Comparison of ENCODE assay signal across 19 cellular contexts in genomic region chr10:94405406-94405805, GRCh38. TPM values are rescaled to one million over a fixed set of nuclear protein-coding genes. Genes with fewer than 3 reads are reported as not detected.
A peak's percentile ranks its signal among the peaks of the same experiment; 100 is the strongest.
DNase-seq lines count a peak whose midpoint lies in the region; ATAC-seq and TF ChIP-seq lines count a peak whose summit lies in the region.
"Had no signal": no experiment of that assay in that cellular context is flagged by ENCODE, and none has a peak within 500 bp of the region (broad histone marks: within the 10 kb centered on the region; RNA-seq: fewer than 3 reads in every experiment).

No MANE protein-coding gene starts in this region.

- H4K20me1 ChIP-seq in OCI-LY3 (ENCODE audit: insufficient read depth, low read length), result peaks cover 14% of the 10 kb centered on the region

- no peak overlapping the region for H4K91ac ChIP-seq in mesenchymal stem cell (ENCODE audit: low read length)

- no peaks in the 10 kb centered on the region for H3K36me3 ChIP-seq in OCI-LY3 (replicated peaks; ENCODE audit: low read depth, low read length)
- no peaks in the 10 kb centered on the region for H3K36me3 ChIP-seq in mesenchymal stem cell (ENCODE audit: control insufficient read depth in 1 of 2, insufficient read depth in 2 of 2, low read depth in 1 of 2, low read length in 2 of 2)
- H3K36me3 ChIP-seq in skeletal muscle satellite cell (ENCODE audit: insufficient read depth, low read length), result no peaks in the 10 kb centered on the region
- H3K36me3 ChIP-seq: heart left ventricle, MG63, tibial nerve had no signal

- peaks cover 9% of the 10 kb centered on the region for H3K27me3 Mint-ChIP-seq in brain
- peaks cover 40% of the 10 kb centered on the region for H3K27me3 Mint-ChIP-seq in activated T-helper 17 cell treated with anti-CD3 and anti-CD28 coated beads, Interleukin-2, amount 50 U/mL, for 72 hours

- H3K4me2 ChIP-seq in OCI-LY3 (ENCODE audit: low read length), result peak overlapping the region; percentile 88
- no peak overlapping the region for H3K4me2 ChIP-seq in mesenchymal stem cell (ENCODE audit: low read length, poor library complexity, severe bottlenecking)
- H3K4me2 ChIP-seq in skeletal muscle satellite cell (ENCODE audit: low read length), result peak overlapping the region; percentile 78

- no peak overlapping the region for H3K4ac ChIP-seq in mesenchymal stem cell (ENCODE audit: low read depth in 1 of 2, low read length in 2 of 2)

- peaks cover 18% of the 10 kb centered on the region for H3K4me1 ChIP-seq in OCI-LY3 (ENCODE audit: low read length)
- H3K4me1 ChIP-seq in mesenchymal stem cell (ENCODE audit: control insufficient read depth, insufficient read depth, low read depth, low read length), result peaks cover 3% of the 10 kb centered on the region
- H3K4me1 ChIP-seq in skeletal muscle satellite cell (ENCODE audit: control insufficient read depth, insufficient read depth, low read length), result peaks cover 15% of the 10 kb centered on the region

- H3K27me3 ChIP-seq in OCI-LY3 (ENCODE audit: low read depth, low read length) (no peaks in the 10 kb centered on the region), mesenchymal stem cell (ENCODE audit: control insufficient read depth in 1 of 2, insufficient read depth in 1 of 2, low read length in 2 of 2) (no peaks in the 10 kb centered on the region), skeletal muscle satellite cell (ENCODE audit: control insufficient read depth, insufficient read depth, low read length) (no peaks in the 10 kb centered on the region)
- H3K27me3 ChIP-seq: MG63, tibial nerve had no signal

- ATAC-seq in activated T-helper 17 cell treated with anti-CD3 and anti-CD28 coated beads, Interleukin-2, amount 50 U/mL, for 72 hours (replicated peaks), result no peak
- ATAC-seq: activated CD8-positive, alpha-beta T cell treated with anti-CD3 and anti-CD28 coated beads, Interleukin-2, amount 10 ng/mL, durations not matched to agents 7 days and 5 days; heart left ventricle; left colon had no signal

- no peak overlapping the region for H3K27ac ChIP-seq in OCI-LY3 (ENCODE audit: low read length)
- no peak overlapping the region for H3K27ac ChIP-seq in mesenchymal stem cell (ENCODE audit: low read length, poor library complexity, severe bottlenecking)

- peaks cover 74% of the 10 kb centered on the region for H3K4me1 Mint-ChIP-seq in brain
- H3K4me1 Mint-ChIP-seq in activated T-helper 17 cell treated with anti-CD3 and anti-CD28 coated beads, Interleukin-2, amount 50 U/mL, for 72 hours, result no peaks in the 10 kb centered on the region

- H3K27ac Mint-ChIP-seq in brain, result peak overlapping the region in 1 of 5 experiments; percentile 77
- no peak overlapping the region for H3K27ac Mint-ChIP-seq in activated T-helper 17 cell treated with anti-CD3 and anti-CD28 coated beads, Interleukin-2, amount 50 U/mL, for 72 hours
- H3K27ac Mint-ChIP-seq: activated CD8-positive, alpha-beta T cell treated with anti-CD3 and anti-CD28 coated beads, Interleukin-2, amount 10 ng/mL, durations not matched to agents 7 days and 5 days; stimulated activated naive CD8-positive, alpha-beta T cell treated with anti-CD3 and anti-CD28 coated beads, Interleukin-15, Interleukin-2, amounts not matched to agents 100 ng/mL and 50 ng/mL, for 24 hours had no signal

- H3K79me2 ChIP-seq in OCI-LY3 (ENCODE audit: low read length), result peaks cover 72% of the 10 kb centered on the region

- H3K23ac ChIP-seq in mesenchymal stem cell (ENCODE audit: low read length in 2 of 2), result no peak overlapping the region

- 0 out of 2 replicates have a peak overlapping the region, but pooled peaks have one; percentile 13 for H3K9ac ChIP-seq in OCI-LY3 (ENCODE audit: low read length)
- peak overlapping the region; percentile 87 for H3K9ac ChIP-seq in mesenchymal stem cell (ENCODE audit: low read length)
- H3K9ac ChIP-seq in skeletal muscle satellite cell (ENCODE audit: low read depth, low read length), result no peak overlapping the region

- no peak overlapping the region for H3K14ac ChIP-seq in mesenchymal stem cell (ENCODE audit: low read length in 2 of 2)

- no peak overlapping the region for H2BK12ac ChIP-seq in mesenchymal stem cell (ENCODE audit: low read length in 2 of 2)

- peaks cover 0 to 7% (median 0%) of the 10 kb centered on the region in 5 experiments for H3K9me3 Mint-ChIP-seq in brain
- H3K9me3 Mint-ChIP-seq in activated T-helper 17 cell treated with anti-CD3 and anti-CD28 coated beads, Interleukin-2, amount 50 U/mL, for 72 hours, result no peaks in the 10 kb centered on the region
- H3K9me3 Mint-ChIP-seq: stimulated activated naive CD8-positive, alpha-beta T cell treated with anti-CD3 and anti-CD28 coated beads, Interleukin-15, Interleukin-2, amounts not matched to agents 100 ng/mL and 50 ng/mL, for 24 hours had no signal

- H3K4me3 Mint-ChIP-seq in brain, result peak overlapping the region; percentile 72 to 98 (median 95)
- H3K4me3 Mint-ChIP-seq in activated T-helper 17 cell treated with anti-CD3 and anti-CD28 coated beads, Interleukin-2, amount 50 U/mL, for 72 hours, result no peak overlapping the region
- H3K4me3 Mint-ChIP-seq: activated CD8-positive, alpha-beta T cell treated with anti-CD3 and anti-CD28 coated beads, Interleukin-2, amount 10 ng/mL, durations not matched to agents 7 days and 5 days; stimulated activated naive CD8-positive, alpha-beta T cell treated with anti-CD3 and anti-CD28 coated beads, Interleukin-15, Interleukin-2, amounts not matched to agents 100 ng/mL and 50 ng/mL, for 24 hours had no signal

- DNase-seq in mesenchymal stem cell, result no peak
- DNase-seq in mucosa of gallbladder (ENCODE audit: low spot score), result no peak
- DNase-seq in NCI-H2227 treated with DMSO at 0.1 percent for 48 hours (lab: John Stamatoyannopoulos, UW), result no peak
- no peak for DNase-seq in GM03348 (ENCODE audit: low spot score)
- DNase-seq: activated CD4-positive, CD25-positive, alpha-beta regulatory T cell; activated CD8-positive, alpha-beta T cell treated with anti-CD3 and anti-CD28 coated beads, Interleukin-2, amount 10 ng/mL, durations not matched to agents 7 days and 5 days; heart left ventricle; left colon; MG63; NCI-H1436 treated with DMSO at 0.1 percent for 48 hours; NCI-H524; stimulated activated CD4-positive, alpha-beta T cell treated with anti-CD3 and anti-CD28 coated beads, Interleukin-4, amount 100 ng/mL, for 4 hours; T-helper 9 cell had no signal

- H3K36me3 Mint-ChIP-seq in brain, result no peaks in the 10 kb centered on the region
- no peaks in the 10 kb centered on the region for H3K36me3 Mint-ChIP-seq in activated T-helper 17 cell treated with anti-CD3 and anti-CD28 coated beads, Interleukin-2, amount 50 U/mL, for 72 hours (ENCODE audit: low read depth)

- H3K79me1 ChIP-seq in mesenchymal stem cell (replicated peaks; ENCODE audit: low read length, poor library complexity, severe bottlenecking), result no peaks in the 10 kb centered on the region

- H2BK5ac ChIP-seq in mesenchymal stem cell (ENCODE audit: low read depth, low read length, poor library complexity, severe bottlenecking), result no peak overlapping the region

- H2AK5ac ChIP-seq in mesenchymal stem cell (ENCODE audit: low read length, severe bottlenecking), result no peak overlapping the region

- H3K9me3 ChIP-seq in OCI-LY3 (ENCODE audit: insufficient read depth, low read length) (no peaks in the 10 kb centered on the region), mesenchymal stem cell (ENCODE audit: control insufficient read depth, low read length) (no peaks in the 10 kb centered on the region), skeletal muscle satellite cell (replicated peaks; ENCODE audit: low read length) (no peaks in the 10 kb centered on the region)
- H3K9me3 ChIP-seq: heart left ventricle, MG63, tibial nerve had no signal

- H3K18ac ChIP-seq in mesenchymal stem cell (ENCODE audit: low read depth in 1 of 2, low read length in 2 of 2), result no peak overlapping the region

- no peak overlapping the region for H2BK120ac ChIP-seq in mesenchymal stem cell (ENCODE audit: low read depth, low read length)

- H3K4me3 ChIP-seq in OCI-LY3 (ENCODE audit: low read length) (peak overlapping the region; percentile 99; the same call in 1 of the 2 replicates), mesenchymal stem cell (ENCODE audit: insufficient read depth in 1 of 2, low read depth in 1 of 2, low read length in 2 of 2) (peak overlapping the region in 1 of 2 experiments; percentile 95), skeletal muscle satellite cell (ENCODE audit: low read length) (no peak overlapping the region)

- H2BK15ac ChIP-seq in mesenchymal stem cell (ENCODE audit: low read depth, poor library complexity, severe bottlenecking), result no peak overlapping the region

- H4K8ac ChIP-seq in mesenchymal stem cell (ENCODE audit: low read length), result no peak overlapping the region

- H2AFZ ChIP-seq in OCI-LY3 (ENCODE audit: low read depth, low read length) (no peak overlapping the region), mesenchymal stem cell (ENCODE audit: low read depth, low read length) (no peak overlapping the region)

- TF ChIP-seq CTCF in OCI-LY3 (IDR thresholded peaks at IDR 0.05; ENCODE audit: low read depth, low read length) (no peak), brain (conservative IDR thresholded peaks at IDR 0.05) (no peak)

RNA-seq across cellular contexts. Expression of gene TBC1D12, which starts 3.1 kb away (rescaled TPM):
- 6.0 TPM for polyA plus RNA-seq in brain (ENCODE audit: insufficient read depth, low read depth, low replicate concordance)
- polyA plus RNA-seq in mesenchymal stem cell (2013, experiment 1 of 2), result 5.7 TPM
- 6.5 TPM for polyA plus RNA-seq in mesenchymal stem cell (2013, experiment 2 of 2)
- total RNA-seq in skeletal muscle satellite cell (2012; rRNA removed), result 9.6 and 11.1 TPM in 2 replicates
- 11.9 TPM for total RNA-seq in mucosa of gallbladder
- 1 to 10 TPM in 1 of 2 donors, under 1 TPM in 1; 0.84 to 1.6 TPM for total RNA-seq in activated T-helper 17 cell treated with anti-CD3 and anti-CD28 coated beads, Interleukin-2, amount 50 U/mL, for 72 hours

RNA-seq across cellular contexts. Expression of gene NOC3L, which starts 42.7 kb away (rescaled TPM):
- polyA plus RNA-seq in brain (ENCODE audit: insufficient read depth, low read depth, low replicate concordance), result 4.3 TPM
- polyA plus RNA-seq in mesenchymal stem cell (2013, experiment 1 of 2), result 9.3 TPM
- 9.1 TPM for polyA plus RNA-seq in mesenchymal stem cell (2013, experiment 2 of 2)
- total RNA-seq in skeletal muscle satellite cell (2012; rRNA removed), result 35.6 and 40.3 TPM in 2 replicates
- 8.1 TPM for total RNA-seq in mucosa of gallbladder
- 10 to 100 TPM; 29.2 to 49.3 TPM for total RNA-seq in activated T-helper 17 cell treated with anti-CD3 and anti-CD28 coated beads, Interleukin-2, amount 50 U/mL, for 72 hours
